In the genomic region with DNA sequence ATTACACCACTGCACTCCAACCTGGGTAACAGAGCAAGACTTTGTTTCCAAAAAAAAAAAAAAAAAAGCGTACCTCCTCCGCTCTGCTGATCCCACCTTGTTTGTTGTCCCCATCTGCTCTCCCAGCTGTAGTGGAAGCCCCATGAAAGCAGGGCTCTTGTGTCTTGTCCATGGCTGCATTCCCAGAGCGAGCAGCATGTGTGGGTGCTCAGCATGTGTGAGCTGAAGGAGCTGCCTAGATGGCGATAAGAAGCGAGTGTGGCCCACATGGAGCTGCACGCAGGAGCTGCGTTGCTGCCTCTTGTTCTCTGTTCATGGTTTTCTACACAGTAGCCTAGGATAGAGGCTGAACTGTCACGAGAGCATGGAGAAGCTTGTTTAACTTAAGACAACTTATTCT, we compare ENCODE assay signal across 12 cellular contexts. TPM values are rescaled to one million over a fixed set of nuclear protein-coding genes. Genes with fewer than 3 reads are reported as not detected.
DNase-seq lines count a peak whose midpoint lies in the region; ATAC-seq and TF ChIP-seq lines count a peak whose summit lies in the region.
"Had no signal": no experiment of that assay in that cellular context is flagged by ENCODE, and none has a peak within 500 bp of the region (broad histone marks: within the 10 kb centered on the region; RNA-seq: fewer than 3 reads in every experiment).

No MANE protein-coding gene starts in this region.

- H3K9me3 ChIP-seq in CD8-positive, alpha-beta memory T cell (ENCODE audit: low read length) = no peaks in the 10 kb centered on the region
- H3K9me3 ChIP-seq in prostate gland = no peaks in the 10 kb centered on the region
- no peaks in the 10 kb centered on the region for H3K9me3 ChIP-seq in upper lobe of right lung
- H3K9me3 ChIP-seq: HAP-1 had no signal

- H3K27me3 Mint-ChIP-seq in T-helper 1 cell treated with Interleukin-12 subunit alpha and Interleukin-12 subunit beta and Interleukin-4 antibody, amounts not matched to agents 30 μg/mL and 1 μg/mL, for 36 hours (ENCODE audit: low read depth) = no peaks in the 10 kb centered on the region
- H3K27me3 Mint-ChIP-seq in CD8-positive, alpha-beta memory T cell = no peaks in the 10 kb centered on the region
- H3K27me3 Mint-ChIP-seq in nephron (ENCODE audit: low read depth) = no peaks in the 10 kb centered on the region

- intact Hi-C loops in prostate gland (cut with DNase I) = no loop called here
- intact Hi-C loops in upper lobe of right lung (cut with DNase I) = no loop called here

- no peak overlapping the region for H3K4me3 ChIP-seq in CD8-positive, alpha-beta memory T cell (ENCODE audit: low read length)
- no peak overlapping the region for H3K4me3 ChIP-seq in prostate gland
- H3K4me3 ChIP-seq in upper lobe of right lung = no peak overlapping the region
- H3K4me3 ChIP-seq: BLaER1 treated with 17β-estradiol and CSF1 and Interleukin-3, amounts not matched to agents 10 nM and 100 nM; HAP-1 had no signal

- H3K9me3 Mint-ChIP-seq in T-helper 1 cell treated with Interleukin-12 subunit alpha and Interleukin-12 subunit beta and Interleukin-4 antibody, amounts not matched to agents 30 μg/mL and 1 μg/mL, for 36 hours = no peaks in the 10 kb centered on the region
- H3K9me3 Mint-ChIP-seq in CD8-positive, alpha-beta memory T cell = no peaks in the 10 kb centered on the region
- no peaks in the 10 kb centered on the region for H3K9me3 Mint-ChIP-seq in nephron

- CTCF ChIA-PET in CD8-positive, alpha-beta memory T cell (lab: Charles Lee) = interaction anchor here (0.8 to 2.9 kb wide), 2 partner anchors 14 to 16 kb away, joined by 3 to 18 read pairs; no protein-coding TSS in a partner anchor

- TF ChIP-seq CTCF in nephron (IDR thresholded peaks at IDR 0.05; ENCODE audit: unreplicated experiment in 3 of 3) (no peak), prostate gland (IDR thresholded peaks at IDR 0.05) (no peak), upper lobe of right lung (IDR thresholded peaks at IDR 0.05) (no peak)

- H3K36me3 Mint-ChIP-seq in T-helper 1 cell treated with Interleukin-12 subunit alpha and Interleukin-12 subunit beta and Interleukin-4 antibody, amounts not matched to agents 30 μg/mL and 1 μg/mL, for 36 hours (ENCODE audit: low read depth) = peaks cover 19% of the 10 kb centered on the region
- H3K36me3 Mint-ChIP-seq in CD8-positive, alpha-beta memory T cell = no peaks in the 10 kb centered on the region
- peaks cover 15% of the 10 kb centered on the region for H3K36me3 Mint-ChIP-seq in nephron (ENCODE audit: low read depth)

- no peaks in the 10 kb centered on the region for H3K36me3 ChIP-seq in CD8-positive, alpha-beta memory T cell (ENCODE audit: insufficient read depth, low read length)
- H3K36me3 ChIP-seq in prostate gland = no peaks in the 10 kb centered on the region
- H3K36me3 ChIP-seq in upper lobe of right lung = no peaks in the 10 kb centered on the region

- H3K27ac Mint-ChIP-seq in T-helper 1 cell treated with Interleukin-12 subunit alpha and Interleukin-12 subunit beta and Interleukin-4 antibody, amounts not matched to agents 30 μg/mL and 1 μg/mL, for 36 hours = peak overlapping the region; percentile 55
- peak overlapping the region in 2 of 8 donors; percentile 29 to 83 for H3K27ac Mint-ChIP-seq in CD8-positive, alpha-beta memory T cell
- peak overlapping the region in 2 of 3 experiments; percentile 37 to 46 for H3K27ac Mint-ChIP-seq in nephron

- 95% methylated on average over 8 of the region's 8 CpGs for WGBS in prostate gland

- DNase-seq in T-helper 1 cell (no peak), NCI-H2171 treated with DMSO at 0.1 percent for 48 hours (lab: John Stamatoyannopoulos, UW) (peak; percentile 42), prostate gland (ENCODE audit: low spot score) (no peak), upper lobe of right lung (no peak)
- DNase-seq in CD8-positive, alpha-beta memory T cell = no peak
- DNase-seq: Kasumi-1, NCI-H187 treated with DMSO at 0.1 percent for 48 hours had no signal

- POLR2A ChIA-PET in CD8-positive, alpha-beta memory T cell (lab: Charles Lee) = interaction anchor here (0.7 kb wide), 1 partner anchor 57 kb away, joined by 6 read pairs; no protein-coding TSS in a partner anchor

- H3K4me3 Mint-ChIP-seq in T-helper 1 cell treated with Interleukin-12 subunit alpha and Interleukin-12 subunit beta and Interleukin-4 antibody, amounts not matched to agents 30 μg/mL and 1 μg/mL, for 36 hours = no peak overlapping the region
- H3K4me3 Mint-ChIP-seq in CD8-positive, alpha-beta memory T cell = no peak overlapping the region
- H3K4me3 Mint-ChIP-seq in nephron = no peak overlapping the region

- no peaks in the 10 kb centered on the region for H3K27me3 ChIP-seq in CD8-positive, alpha-beta memory T cell (ENCODE audit: insufficient read depth, low read length, poor library complexity, severe bottlenecking)
- H3K27me3 ChIP-seq in prostate gland (replicated peaks; ENCODE audit: insufficient read depth) = no peaks in the 10 kb centered on the region
- no peaks in the 10 kb centered on the region for H3K27me3 ChIP-seq in upper lobe of right lung
- H3K27me3 ChIP-seq: BLaER1 treated with 17β-estradiol and CSF1 and Interleukin-3, amounts not matched to agents 10 nM and 100 nM had no signal

- no peak for TF ChIP-seq POLR2A in prostate gland (IDR thresholded peaks at IDR 0.05)

- H3K27ac ChIP-seq in CD8-positive, alpha-beta memory T cell (ENCODE audit: low read depth, low read length) = peak overlapping the region; percentile 21
- H3K27ac ChIP-seq in prostate gland (no peak overlapping the region), upper lobe of right lung (no peak overlapping the region)

- no peak for ATAC-seq in upper lobe of right lung
- no peak for ATAC-seq in GM19397 (IDR thresholded peaks at IDR 0.05; ENCODE audit: unreplicated experiment)

- peaks cover 51% of the 10 kb centered on the region for H3K4me1 Mint-ChIP-seq in T-helper 1 cell treated with Interleukin-12 subunit alpha and Interleukin-12 subunit beta and Interleukin-4 antibody, amounts not matched to agents 30 μg/mL and 1 μg/mL, for 36 hours (ENCODE audit: low read depth)
- peaks cover 33 to 56% (median 50%) of the 10 kb centered on the region in 3 donors for H3K4me1 Mint-ChIP-seq in CD8-positive, alpha-beta memory T cell
- peaks cover 24% of the 10 kb centered on the region for H3K4me1 Mint-ChIP-seq in nephron

- no peaks in the 10 kb centered on the region for H3K4me1 ChIP-seq in CD8-positive, alpha-beta memory T cell (ENCODE audit: insufficient read depth, low read length)
- no peaks in the 10 kb centered on the region for H3K4me1 ChIP-seq in prostate gland (replicated peaks)
- no peaks in the 10 kb centered on the region for H3K4me1 ChIP-seq in upper lobe of right lung
- H3K4me1 ChIP-seq: HAP-1 had no signal

RNA-seq across cellular contexts. Expression of a gene that starts 12.4 kb away (rescaled TPM):
- 100 to 1,000 TPM; 150 to 152 TPM for total RNA-seq in CD8-positive, alpha-beta memory T cell
- 9.0 TPM for polyA plus RNA-seq in CD8-positive, alpha-beta memory T cell
- total RNA-seq in prostate gland (10 to 100 TPM; 18.0 to 75.0 TPM), upper lobe of right lung (45.2 TPM)

RNA-seq across cellular contexts. Expression of a gene that starts 27.6 kb away (rescaled TPM):
- 10 to 100 TPM; 85.4 to 87.3 TPM for total RNA-seq in CD8-positive, alpha-beta memory T cell
- 15.5 TPM for polyA plus RNA-seq in CD8-positive, alpha-beta memory T cell
- total RNA-seq in prostate gland (10 to 100 TPM; 32.1 to 63.1 TPM), upper lobe of right lung (39.5 TPM)
